Comparison of ENCODE assay signal across 8 cellular contexts in genomic region chr14:23284654-23285529, GRCh38. TPM values are rescaled to one million over a fixed set of nuclear protein-coding genes. Genes with fewer than 3 reads are reported as not detected.
DNase-seq lines count a peak whose midpoint lies in the region; ATAC-seq and TF ChIP-seq lines count a peak whose summit lies in the region.

No MANE protein-coding gene starts in this region.

- no peaks in the 10 kb centered on the region; a peak in 2 of 7 replicates for H3K36me3 Mint-ChIP-seq in H9 (ENCODE audit: insufficient read depth in 1 of 3, low read depth in 3 of 3)
- no peaks in the 10 kb centered on the region for H3K36me3 Mint-ChIP-seq in activated T-cell treated with anti-CD3 and anti-CD28 coated beads, Interleukin-2, amount 50 U/mL, for 4 hours (ENCODE audit: insufficient read depth)
- no peaks in the 10 kb centered on the region for H3K36me3 Mint-ChIP-seq in glutamatergic neuron (ENCODE audit: unreplicated experiment)

- H2BK12ac ChIP-seq in H9 (ENCODE audit: insufficient read length, low read depth, low read length): no peak overlapping the region

- no peak overlapping the region for H4K91ac ChIP-seq in H9 (ENCODE audit: insufficient read length, low read depth, low read length)

- H3K79me1 ChIP-seq in H9 (ENCODE audit: insufficient read depth, low read depth, low read length, poor library complexity, severe bottlenecking): no peaks in the 10 kb centered on the region

- no peaks in the 10 kb centered on the region for H4K20me1 ChIP-seq in H9 (ENCODE audit: control insufficient read depth, insufficient read depth, insufficient read length)

- DNase-seq in AG20443 (ENCODE audit: low spot score): peak; percentile 26
- no peak for DNase-seq in H9
- DNase-seq in activated T-cell treated with anti-CD3 and anti-CD28 coated beads, Interleukin-2, amount 50 U/mL, for 4 hours: no peak
- DNase-seq in glutamatergic neuron: no peak
- DNase-seq in retinal pigment epithelial cell (ENCODE audit: low read depth): no peak
- no peak for DNase-seq in D341Med (ENCODE audit: low spot score)

- no peak overlapping the region for H3K56ac ChIP-seq in H9 (ENCODE audit: insufficient read length, low read depth, low read length)

- H3K9me3 ChIP-seq in H9 (ENCODE audit: control insufficient read depth, low read depth, low read length): no peaks in the 10 kb centered on the region

- no CpG with 5 or more reads among the region's 9 CpGs for WGBS in H9 (ENCODE audit: extremely low coverage, insufficient read length, low lambda C conversion rate)

- H3K4me3 ChIP-seq in retinal pigment epithelial cell (ENCODE audit: low read length): peak overlapping the region; percentile 88

- no peak overlapping the region for H2BK15ac ChIP-seq in H9 (ENCODE audit: low read depth, low read length)

- no peak for TF ChIP-seq CTCF in H9 (conservative IDR thresholded peaks at IDR 0.05)
- TF ChIP-seq CTCF in glutamatergic neuron (IDR thresholded peaks at IDR 0.05; ENCODE audit: partially characterized antibody, unreplicated experiment): no peak
- TF ChIP-seq CTCF in retinal pigment epithelial cell (conservative IDR thresholded peaks at IDR 0.05; ENCODE audit: low read depth, low read length): no peak

- peaks cover 76% of the 10 kb centered on the region for H3K27me3 Mint-ChIP-seq in H9 (ENCODE audit: low read depth)
- H3K27me3 Mint-ChIP-seq in activated T-cell treated with anti-CD3 and anti-CD28 coated beads, Interleukin-2, amount 50 U/mL, for 4 hours (ENCODE audit: low read depth): no peaks in the 10 kb centered on the region
- H3K27me3 Mint-ChIP-seq in glutamatergic neuron (ENCODE audit: unreplicated experiment): peaks cover 6% of the 10 kb centered on the region

- H3K4me2 ChIP-seq in H9 (ENCODE audit: insufficient read depth, insufficient read length, low read length): peak overlapping the region; percentile 91

- H3K9me3 Mint-ChIP-seq in H9 (no peaks in the 10 kb centered on the region), glutamatergic neuron (ENCODE audit: unreplicated experiment) (peaks cover 3% of the 10 kb centered on the region)
- H3K9me3 Mint-ChIP-seq in activated T-cell treated with anti-CD3 and anti-CD28 coated beads, Interleukin-2, amount 50 U/mL, for 4 hours: no peaks in the 10 kb centered on the region

- H2BK20ac ChIP-seq in H9 (ENCODE audit: low read depth, low read length, poor library complexity, severe bottlenecking): no peak overlapping the region

- no peak overlapping the region for H3T11ph ChIP-seq in H9 (ENCODE audit: low read length)

- H2BK5ac ChIP-seq in H9 (ENCODE audit: insufficient read length, low read length): no peak overlapping the region

- no peaks in the 10 kb centered on the region for H3K79me2 ChIP-seq in H9 (ENCODE audit: insufficient read depth, low read length)

- H3K18ac ChIP-seq in H9 (ENCODE audit: insufficient read length, low read depth, low read length): no peak overlapping the region

- no peak overlapping the region for H4K8ac ChIP-seq in H9 (replicated peaks; ENCODE audit: insufficient read length, low read depth, low read length)

- H3K9ac ChIP-seq in H9 (ENCODE audit: extremely low read depth, insufficient read length, low read length): peak overlapping the region; percentile 39

- H3K23me2 ChIP-seq in H9 (ENCODE audit: insufficient read length, low read depth, low read length, poor library complexity, severe bottlenecking): peaks cover 10% of the 10 kb centered on the region

- H3K4me1 ChIP-seq in H9 (ENCODE audit: insufficient read depth, low read length): peaks cover 4% of the 10 kb centered on the region; the same call in 1 of the 2 replicates

- no peak overlapping the region for H2BK120ac ChIP-seq in H9 (ENCODE audit: low read depth, low read length, poor library complexity, severe bottlenecking)

- H3K27ac ChIP-seq in H9 (ENCODE audit: insufficient read length, low read depth, low read length): no peak overlapping the region

- H3K4me1 Mint-ChIP-seq in H9 (peaks cover 22 to 25% of the 10 kb centered on the region in 2 experiments), glutamatergic neuron (ENCODE audit: low read depth, unreplicated experiment) (peaks cover 8% of the 10 kb centered on the region)
- H3K4me1 Mint-ChIP-seq in activated T-cell treated with anti-CD3 and anti-CD28 coated beads, Interleukin-2, amount 50 U/mL, for 4 hours (ENCODE audit: low read depth): peaks cover 24% of the 10 kb centered on the region

- H2AFZ ChIP-seq in H9 (ENCODE audit: low read length): no peak overlapping the region

- no peak overlapping the region for H2AK5ac ChIP-seq in H9 (ENCODE audit: insufficient read length, low read length)

- H3K4me3 Mint-ChIP-seq in H9 (peak overlapping the region; percentile 90 to 97), glutamatergic neuron (ENCODE audit: unreplicated experiment) (peak overlapping the region; percentile 93)
- peak overlapping the region; percentile 90 for H3K4me3 Mint-ChIP-seq in activated T-cell treated with anti-CD3 and anti-CD28 coated beads, Interleukin-2, amount 50 U/mL, for 4 hours

- no peak overlapping the region for H3K14ac ChIP-seq in H9 (ENCODE audit: insufficient read depth, low read length)

- no peak overlapping the region for H3K4ac ChIP-seq in H9 (ENCODE audit: low read depth, low read length)

- peak; percentile 11 to 17 for ATAC-seq in activated T-cell treated with anti-CD3 and anti-CD28 coated beads, Interleukin-2, amount 50 U/mL, for 4 hours
- no peak for ATAC-seq in HG02884 (IDR thresholded peaks at IDR 0.05; ENCODE audit: unreplicated experiment)
- no peak for ATAC-seq in GM21528 (IDR thresholded peaks at IDR 0.05; ENCODE audit: low FRiP score, unreplicated experiment)

- H3K27ac Mint-ChIP-seq in H9 (no peak overlapping the region), glutamatergic neuron (ENCODE audit: unreplicated experiment) (no peak overlapping the region)

- H4K5ac ChIP-seq in H9 (ENCODE audit: insufficient read length, low read depth, low read length): no peak overlapping the region

- H3K23ac ChIP-seq in H9 (ENCODE audit: insufficient read length, low read depth, low read length): no peak overlapping the region

- H3K27me3 ChIP-seq in H9 (ENCODE audit: insufficient read depth, low read length): peaks cover 13% of the 10 kb centered on the region; the same call in 1 of the 2 replicates

RNA-seq across cellular contexts. Expression of gene HOMEZ, which starts 1.0 kb away (rescaled TPM):
- total RNA-seq in H9 (2021) (6.2 and 6.5 TPM in 2 replicates), glutamatergic neuron (ENCODE audit: unreplicated experiment) (12.2 TPM)
- 1 to 10 TPM; 5.8 to 8.4 (median 8.1) TPM for total RNA-seq in activated T-cell treated with anti-CD3 and anti-CD28 coated beads, Interleukin-2, amount 50 U/mL, for 4 hours

RNA-seq across cellular contexts. Expression of gene PPP1R3E, which starts 17.8 kb away (rescaled TPM):
- total RNA-seq in H9 (2021) (2.6 and 3.9 TPM in 2 replicates), glutamatergic neuron (ENCODE audit: unreplicated experiment) (10.8 TPM)
- total RNA-seq in activated T-cell treated with anti-CD3 and anti-CD28 coated beads, Interleukin-2, amount 50 U/mL, for 4 hours: 1 to 10 TPM; 7.3 to 7.9 (median 7.8) TPM

RNA-seq across cellular contexts. Expression of gene BCL2L2, which starts 21.7 kb away (rescaled TPM):
- total RNA-seq in H9 (2021): 8.4 and 8.8 TPM in 2 replicates
- total RNA-seq in activated T-cell treated with anti-CD3 and anti-CD28 coated beads, Interleukin-2, amount 50 U/mL, for 4 hours: under 1 TPM; 0.10 to 0.73 (median 0.40) TPM
- total RNA-seq in glutamatergic neuron (ENCODE audit: unreplicated experiment): 32.6 TPM

RNA-seq across cellular contexts. Expression of gene PABPN1, which starts 36.4 kb away (rescaled TPM):
- total RNA-seq in H9 (2021): 331 and 333 TPM in 2 replicates
- 100 to 1,000 TPM; 319 to 339 (median 333) TPM for total RNA-seq in activated T-cell treated with anti-CD3 and anti-CD28 coated beads, Interleukin-2, amount 50 U/mL, for 4 hours
- total RNA-seq in glutamatergic neuron (ENCODE audit: unreplicated experiment): 355 TPM

RNA-seq across cellular contexts. Expression of gene RNF212B, which starts 47.2 kb away (rescaled TPM):
- total RNA-seq in H9 (2021) (0.15 and 0.39 TPM in 2 replicates), glutamatergic neuron (ENCODE audit: unreplicated experiment) (not detected)
- not detected for total RNA-seq in activated T-cell treated with anti-CD3 and anti-CD28 coated beads, Interleukin-2, amount 50 U/mL, for 4 hours

Comparison
In these comparisons a context has a peak if more than half of its experiments do, and no peak if none do; other contexts are left out.
1. ATAC-seq: peak in activated T-cell treated with anti-CD3 and anti-CD28 coated beads, Interleukin-2, amount 50 U/mL, for 4 hours (2 of 2); none in HG02884 (single experiment) and GM21528 (single experiment).
2. Peak in every context shown above with its lines, with median percentiles within 50 percentile points of each other: H3K4me3 Mint-ChIP-seq.